ENCODE assay signal across 8 cellular contexts in genomic region chr11:65445604-65446445, GRCh38. TPM values are rescaled to one million over a fixed set of nuclear protein-coding genes. Genes with fewer than 3 reads are reported as not detected.
DNase-seq lines count a peak whose midpoint lies in the region; ATAC-seq and TF ChIP-seq lines count a peak whose summit lies in the region.

No MANE protein-coding gene starts in this region.

- no peak for TF ChIP-seq CTCF in body of pancreas (IDR thresholded peaks at IDR 0.05)
- TF ChIP-seq CTCF in lower lobe of right lung (IDR thresholded peaks at IDR 0.05) = no peak
- no peak for TF ChIP-seq CTCF in upper lobe of right lung (IDR thresholded peaks at IDR 0.05)

- intact Hi-C loops in activated naive CD4-positive, alpha-beta T cell treated with anti-CD3 and anti-CD28 coated beads for 36 hours (cut with micrococcal nuclease) = no loop called here
- intact Hi-C loops in body of pancreas (cut with DNase I) (no loop called here), lower lobe of right lung (cut with DNase I) (no loop called here), upper lobe of right lung (cut with DNase I) (no loop called here)

- H3K36me3 Mint-ChIP-seq in activated naive CD4-positive, alpha-beta T cell treated with anti-CD3 and anti-CD28 coated beads for 36 hours (ENCODE audit: low read depth) = peaks cover 29% of the 10 kb centered on the region

- H3K27me3 Mint-ChIP-seq in activated naive CD4-positive, alpha-beta T cell treated with anti-CD3 and anti-CD28 coated beads for 36 hours (ENCODE audit: low read depth) = no peaks in the 10 kb centered on the region

- H3K4me1 Mint-ChIP-seq in activated naive CD4-positive, alpha-beta T cell treated with anti-CD3 and anti-CD28 coated beads for 36 hours (ENCODE audit: low read depth) = peaks cover 32% of the 10 kb centered on the region

- peak in 1 of 3 donors; percentile 2 for TF ChIP-seq POLR2A in body of pancreas (IDR thresholded peaks at IDR 0.05)

- DNase-seq in activated naive CD4-positive, alpha-beta T cell treated with anti-CD3 and anti-CD28 coated beads for 36 hours = peak; percentile 35
- DNase-seq in activated naive CD4-positive, alpha-beta T cell (lab: John Stamatoyannopoulos, UW) = no peak
- peak in 2 of 4 donors; percentile 25 to 42 for DNase-seq in body of pancreas
- no peak for DNase-seq in lower lobe of right lung
- no peak for DNase-seq in upper lobe of right lung

- H3K4me1 ChIP-seq in body of pancreas (peaks cover 32% of the 10 kb centered on the region), lower lobe of right lung (peaks cover 30% of the 10 kb centered on the region), upper lobe of right lung (peaks cover 8% of the 10 kb centered on the region)

- WGBS in body of pancreas, 2 donors = 81 to 83% methylated on average over 4 to 11 of the region's 11 CpGs

- peak overlapping the region; percentile 6 for H3K4me3 Mint-ChIP-seq in activated naive CD4-positive, alpha-beta T cell treated with anti-CD3 and anti-CD28 coated beads for 36 hours

- peaks cover 3% of the 10 kb centered on the region for H3K9me3 Mint-ChIP-seq in activated naive CD4-positive, alpha-beta T cell treated with anti-CD3 and anti-CD28 coated beads for 36 hours

- peak overlapping the region in 2 of 4 donors; percentile 42 to 52 for H3K27ac ChIP-seq in body of pancreas
- peak overlapping the region; percentile 24 for H3K27ac ChIP-seq in lower lobe of right lung
- H3K27ac ChIP-seq in upper lobe of right lung = peak overlapping the region; percentile 42

- H3K4me3 ChIP-seq in body of pancreas (no peak overlapping the region), lower lobe of right lung (no peak overlapping the region), upper lobe of right lung (no peak overlapping the region)

- peaks cover 0 to 7% of the 10 kb centered on the region in 2 donors for H3K36me3 ChIP-seq in body of pancreas (replicated peaks in 1 of 2; ENCODE audit: insufficient read depth in 1 of 2, low read depth in 2 of 2)
- H3K36me3 ChIP-seq in lower lobe of right lung = peaks cover 38% of the 10 kb centered on the region
- H3K36me3 ChIP-seq in upper lobe of right lung = peaks cover 28% of the 10 kb centered on the region

- H3K27ac Mint-ChIP-seq in activated naive CD4-positive, alpha-beta T cell treated with anti-CD3 and anti-CD28 coated beads for 36 hours = peak overlapping the region; percentile 86

- peak; percentile 1 for ATAC-seq in body of pancreas
- ATAC-seq in lower lobe of right lung = peak; percentile 3 to 6
- ATAC-seq in upper lobe of right lung = peak; percentile 3
- ATAC-seq in HG03460 (IDR thresholded peaks at IDR 0.05; ENCODE audit: unreplicated experiment) = no peak
- no peak for ATAC-seq in HG03571 (IDR thresholded peaks at IDR 0.05; ENCODE audit: unreplicated experiment)
- ATAC-seq in GM18873 (IDR thresholded peaks at IDR 0.05; ENCODE audit: low FRiP score, unreplicated experiment) = no peak

- H3K9me3 ChIP-seq in body of pancreas = no peaks in the 10 kb centered on the region
- H3K9me3 ChIP-seq in lower lobe of right lung = no peaks in the 10 kb centered on the region
- H3K9me3 ChIP-seq in upper lobe of right lung = no peaks in the 10 kb centered on the region

- CTCF ChIA-PET in activated naive CD4-positive, alpha-beta T cell treated with anti-CD3 and anti-CD28 coated beads for 36 hours (lab: Charles Lee) = no interaction called here

- H3K27me3 ChIP-seq in body of pancreas = no peaks in the 10 kb centered on the region
- no peaks in the 10 kb centered on the region for H3K27me3 ChIP-seq in lower lobe of right lung (ENCODE audit: low read depth)
- no peaks in the 10 kb centered on the region for H3K27me3 ChIP-seq in upper lobe of right lung

RNA-seq across cellular contexts. Expression of gene NEAT1, which starts 23.2 kb away (rescaled TPM):
- total RNA-seq in activated naive CD4-positive, alpha-beta T cell treated with anti-CD3 and anti-CD28 coated beads for 36 hours = 100 to 1,000 TPM; 693 to 750 TPM
- total RNA-seq in body of pancreas = 100 to 1,000 TPM; 376 to 539 TPM
- total RNA-seq in lower lobe of right lung = 980 TPM
- total RNA-seq in upper lobe of right lung = 1,120 TPM

RNA-seq across cellular contexts. Expression of gene MALAT1, which starts 53.0 kb away (rescaled TPM):
- total RNA-seq in activated naive CD4-positive, alpha-beta T cell treated with anti-CD3 and anti-CD28 coated beads for 36 hours = over 10,000 TPM; 10,460 to 10,508 TPM
- total RNA-seq in body of pancreas (over 10,000 TPM; 10,129 to 14,092 TPM), lower lobe of right lung (11,612 TPM), upper lobe of right lung (11,917 TPM)

RNA-seq across cellular contexts. Expression of gene FRMD8, which starts 59.4 kb away (rescaled TPM):
- total RNA-seq in activated naive CD4-positive, alpha-beta T cell treated with anti-CD3 and anti-CD28 coated beads for 36 hours = 10 to 100 TPM; 38.2 to 40.0 TPM
- total RNA-seq in body of pancreas = 10 to 100 TPM; 20.0 to 46.8 TPM
- total RNA-seq in lower lobe of right lung = 22.6 TPM
- 37.1 TPM for total RNA-seq in upper lobe of right lung

Comparison
In these comparisons a context has a peak if more than half of its experiments do, and no peak if none do; other contexts are left out.
1. ATAC-seq: peak in body of pancreas (single experiment), lower lobe of right lung (2 of 2) and upper lobe of right lung (single experiment); none in HG03460 (single experiment), HG03571 (single experiment) and GM18873 (single experiment).